9 cellular contexts compared by ENCODE assay signal in genomic region chr2:54176577-54176976, GRCh38.
DNase-seq lines count a peak whose midpoint lies in the region; ATAC-seq and TF ChIP-seq lines count a peak whose summit lies in the region.
"Had no signal": no experiment of that assay in that cellular context is flagged by ENCODE, and none has a peak within 500 bp of the region (broad histone marks: within the 10 kb centered on the region; RNA-seq: fewer than 3 reads in every experiment).

No MANE protein-coding gene starts in this region.

- no peaks in the 10 kb centered on the region for H3K27me3 ChIP-seq in CD4-positive, alpha-beta T cell (ENCODE audit: control insufficient read depth, insufficient read depth, low read length)

- ATAC-seq in left cardiac atrium (peak; percentile 79 to 83), HG03045 (IDR thresholded peaks at IDR 0.05; ENCODE audit: unreplicated experiment) (no peak)
- no peak for ATAC-seq in CD4-positive, alpha-beta T cell (ENCODE audit: poor library complexity)
- ATAC-seq: left colon had no signal

- H3K4me3 Mint-ChIP-seq in CD4-positive, alpha-beta T cell, result no peak overlapping the region

- H3K36me3 Mint-ChIP-seq in CD4-positive, alpha-beta T cell (ENCODE audit: low read depth), result peaks cover 25% of the 10 kb centered on the region

- no peaks in the 10 kb centered on the region for H3K9me3 ChIP-seq in CD4-positive, alpha-beta T cell (ENCODE audit: control insufficient read depth, low read length)

- H3K9me3 Mint-ChIP-seq in CD4-positive, alpha-beta T cell, result no peaks in the 10 kb centered on the region

- H3K27me3 Mint-ChIP-seq in CD4-positive, alpha-beta T cell, result no peaks in the 10 kb centered on the region

- DNase-seq in HS-5 (ENCODE audit: low read depth) (peak; percentile 5), UCSD-AML1 (lab: John Stamatoyannopoulos, UW; ENCODE audit: unreplicated experiment) (peak; percentile 66), left cardiac atrium (peak; percentile 58), smooth muscle cell of the brain vasculature (ENCODE audit: low read depth, low spot score) (peak; percentile 23)
- DNase-seq in CD4-positive, alpha-beta T cell, result no peak
- DNase-seq in stimulated activated CD4-positive, alpha-beta T cell treated with anti-CD3 and anti-CD28 coated beads, Interleukin-4, amount 100 ng/mL, for 24 hours, result no peak

- CTCF ChIA-PET in CD4-positive, alpha-beta T cell (lab: Charles Lee), result no interaction called here

- no peak overlapping the region for H3K27ac Mint-ChIP-seq in CD4-positive, alpha-beta T cell

- POLR2A ChIA-PET in CD4-positive, alpha-beta T cell (lab: Charles Lee), result interaction anchor here (0.6 kb wide), 1 partner anchor 665 kb away, joined by 4 read pairs; no protein-coding TSS in a partner anchor

- no peak overlapping the region for H3K27ac ChIP-seq in C4-2B
- H3K27ac ChIP-seq in CD4-positive, alpha-beta T cell (ENCODE audit: low read depth, low read length), result no peak overlapping the region

- intact Hi-C loops in left cardiac atrium (cut with DNase I), result loop anchor here in 1 of 2 donors (5.0 kb wide), 1 partner anchor 526 kb away; no protein-coding TSS in a partner anchor
- intact Hi-C loops in CD4-positive, alpha-beta T cell (cut with DNase I, micrococcal nuclease), result no loop called here

- H3K4me1 Mint-ChIP-seq in CD4-positive, alpha-beta T cell (ENCODE audit: low read depth), result no peaks in the 10 kb centered on the region

- TF ChIP-seq CTCF in C4-2B (conservative IDR thresholded peaks at IDR 0.05), result peak; percentile 9; the same call in 1 of the 2 replicates
- no peak for TF ChIP-seq CTCF in CD4-positive, alpha-beta T cell (IDR thresholded peaks at IDR 0.05)

Comparison
In these comparisons a context has a peak if more than half of its experiments do, and no peak if none do; other contexts are left out.
1. DNase-seq: peak in HS-5 (single experiment), UCSD-AML1 (single experiment), left cardiac atrium (single experiment) and smooth muscle cell of the brain vasculature (single experiment); none in CD4-positive, alpha-beta T cell (0 of 10) and stimulated activated CD4-positive, alpha-beta T cell treated with anti-CD3 and anti-CD28 coated beads, Interleukin-4, amount 100 ng/mL, for 24 hours (single experiment).
2. ATAC-seq: peak in left cardiac atrium (2 of 2); none in CD4-positive, alpha-beta T cell (single experiment) and HG03045 (single experiment).